In genomic region chr2:217067787-217068186, GRCh38 we compare ENCODE assay signal across 4 cellular contexts.
TF ChIP-seq lines count a peak whose summit lies in the region.

No MANE protein-coding gene starts in this region.

TF ChIP-seq in SK-N-SH treated with all-trans-retinoic acid at 6 μM for 48 hours, 23 proteins besides CTCF, POLR2A, EP300 and RAD21 (continued from another document):
- TF ChIP-seq TCF4 (CRISPR knock-in tag; IDR thresholded peaks at IDR 0.05; ENCODE audit: borderline replicate concordance) (no peak), ZFP3 (CRISPR knock-in tag; IDR thresholded peaks at IDR 0.05) (no peak), ZNF8 (CRISPR knock-in tag; IDR thresholded peaks at IDR 0.05) (peak; percentile 83), BACH2 (CRISPR knock-in tag; IDR thresholded peaks at IDR 0.05; ENCODE audit: borderline replicate concordance) (no peak)
- TF ChIP-seq, protein P1, sequence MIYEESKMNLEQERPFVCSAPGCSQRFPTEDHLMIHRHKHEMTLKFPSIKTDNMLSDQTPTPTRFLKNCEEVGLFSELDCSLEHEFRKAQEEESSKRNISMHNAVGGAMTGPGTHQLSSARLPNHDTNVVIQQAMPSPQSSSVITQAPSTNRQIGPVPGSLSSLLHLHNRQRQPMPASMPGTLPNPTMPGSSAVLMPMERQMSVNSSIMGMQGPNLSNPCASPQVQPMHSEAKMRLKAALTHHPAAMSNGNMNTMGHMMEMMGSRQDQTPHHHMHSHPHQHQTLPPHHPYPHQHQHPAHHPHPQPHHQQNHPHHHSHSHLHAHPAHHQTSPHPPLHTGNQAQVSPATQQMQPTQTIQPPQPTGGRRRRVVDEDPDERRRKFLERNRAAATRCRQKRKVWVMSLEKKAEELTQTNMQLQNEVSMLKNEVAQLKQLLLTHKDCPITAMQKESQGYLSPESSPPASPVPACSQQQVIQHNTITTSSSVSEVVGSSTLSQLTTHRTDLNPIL (CRISPR knock-in tag; IDR thresholded peaks at IDR 0.05; ENCODE audit: low read depth), result no peak
- TF ChIP-seq, protein P2, sequence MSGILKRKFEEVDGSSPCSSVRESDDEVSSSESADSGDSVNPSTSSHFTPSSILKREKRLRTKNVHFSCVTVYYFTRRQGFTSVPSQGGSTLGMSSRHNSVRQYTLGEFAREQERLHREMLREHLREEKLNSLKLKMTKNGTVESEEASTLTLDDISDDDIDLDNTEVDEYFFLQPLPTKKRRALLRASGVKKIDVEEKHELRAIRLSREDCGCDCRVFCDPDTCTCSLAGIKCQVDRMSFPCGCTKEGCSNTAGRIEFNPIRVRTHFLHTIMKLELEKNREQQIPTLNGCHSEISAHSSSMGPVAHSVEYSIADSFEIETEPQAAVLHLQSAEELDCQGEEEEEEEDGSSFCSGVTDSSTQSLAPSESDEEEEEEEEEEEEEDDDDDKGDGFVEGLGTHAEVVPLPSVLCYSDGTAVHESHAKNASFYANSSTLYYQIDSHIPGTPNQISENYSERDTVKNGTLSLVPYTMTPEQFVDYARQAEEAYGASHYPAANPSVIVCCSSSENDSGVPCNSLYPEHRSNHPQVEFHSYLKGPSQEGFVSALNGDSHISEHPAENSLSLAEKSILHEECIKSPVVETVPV (CRISPR knock-in tag; IDR thresholded peaks at IDR 0.05), result no peak

TF ChIP-seq in SK-N-SH, 30 proteins besides CTCF, POLR2A, EP300 and RAD21 (continued from another document):
- no peak for TF ChIP-seq RCOR1 (IDR thresholded peaks at IDR 0.05; ENCODE audit: low read length)
- TF ChIP-seq CHD2 (IDR thresholded peaks at IDR 0.05; ENCODE audit: low read length, partially characterized antibody), result no peak
- TF ChIP-seq NRF1 (IDR thresholded peaks at IDR 0.05; ENCODE audit: low read depth, low read length), result no peak
- TF ChIP-seq FOXJ3 (CRISPR knock-in tag; IDR thresholded peaks at IDR 0.05), result no peak
- TF ChIP-seq EZH2phosphoT487 (IDR thresholded peaks at IDR 0.05; ENCODE audit: borderline replicate concordance, low read depth), result no peak
- TF ChIP-seq USF1 (IDR thresholded peaks at IDR 0.05; ENCODE audit: borderline replicate concordance, low read depth), result no peak
- no peak for TF ChIP-seq FOSL2 (IDR thresholded peaks at IDR 0.05; ENCODE audit: borderline replicate concordance, low read depth)
- TF ChIP-seq FOXM1 (IDR thresholded peaks at IDR 0.05; ENCODE audit: low read depth), result no peak

TF ChIP-seq in HEK293, 187 proteins besides CTCF, POLR2A, EP300 and RAD21 (continued from another document):
- TF ChIP-seq GLI4 (tag by site-specific recombination; IDR thresholded peaks at IDR 0.05) (no peak), ZNF221 (tag by site-specific recombination; IDR thresholded peaks at IDR 0.05; ENCODE audit: borderline replicate concordance) (no peak), SP3 (tag by site-specific recombination; IDR thresholded peaks at IDR 0.05) (no peak), ZNF580 (tag by site-specific recombination; IDR thresholded peaks at IDR 0.05) (peak; percentile 16; the same call in 1 of the 2 replicates)

TF ChIP-seq in K562, 482 proteins besides CTCF, POLR2A, EP300 and RAD21 (continued from another document):
- TF ChIP-seq BRCA1 (IDR thresholded peaks at IDR 0.05), result no peak
- no peak for TF ChIP-seq BRCA1 (CRISPR knock-in tag; IDR thresholded peaks at IDR 0.05)
- peak; percentile 36 for TF ChIP-seq RBM25 (IDR thresholded peaks at IDR 0.05; ENCODE audit: low read depth, low read length, severe bottlenecking)
- peak; percentile 96 for TF ChIP-seq ZNF146 (CRISPR knock-in tag; IDR thresholded peaks at IDR 0.05; ENCODE audit: unreplicated experiment)
- TF ChIP-seq ETV1 (tag; conservative IDR thresholded peaks at IDR 0.05; ENCODE audit: low read depth), result no peak
- peak; percentile 49; the same call in 1 of the 2 replicates for TF ChIP-seq BCOR (IDR thresholded peaks at IDR 0.05)
- TF ChIP-seq NCOR1 (IDR thresholded peaks at IDR 0.05), result no peak
